Comparison of ENCODE assay signal across 1 cellular context in the genomic region with DNA sequence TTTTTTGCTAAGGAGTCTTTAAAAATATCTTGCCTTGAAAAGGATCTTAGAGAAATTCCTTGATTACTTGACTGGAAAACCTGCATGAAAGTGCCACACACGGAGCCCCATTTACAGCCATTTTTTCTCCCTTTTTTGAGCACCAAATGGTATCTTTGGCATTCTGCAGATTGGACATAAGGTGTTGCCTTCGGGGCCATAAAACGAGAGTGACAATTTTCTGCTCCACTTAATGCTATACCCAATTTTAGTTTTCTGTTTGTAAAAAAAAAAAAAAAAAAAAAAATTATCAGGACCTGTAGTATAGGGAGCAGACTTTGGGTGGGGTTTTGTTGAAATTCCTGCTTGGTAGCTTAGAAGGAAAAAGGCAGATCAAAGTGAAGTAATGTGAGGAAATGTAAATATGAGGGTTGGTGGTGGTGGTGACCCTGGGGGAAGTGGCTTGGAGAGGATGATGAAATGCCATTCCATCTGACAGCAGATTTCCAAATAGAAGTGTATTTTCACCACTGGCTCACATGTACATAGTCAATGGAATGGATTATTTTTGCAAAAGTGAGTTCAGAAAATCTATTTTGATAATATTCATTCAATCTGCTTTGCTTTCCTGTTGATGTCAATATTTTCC.
TF ChIP-seq lines count a peak whose summit lies in the region.

No MANE protein-coding gene starts in this region.

TF ChIP-seq in HepG2, 621 proteins besides CTCF, POLR2A, EP300 and RAD21 (continued from another document and continues in another):
- no peak for TF ChIP-seq SRSF1 (optimal IDR thresholded peaks at IDR 0.05; ENCODE audit: low read depth, low read length)
- TF ChIP-seq, protein P1, sequence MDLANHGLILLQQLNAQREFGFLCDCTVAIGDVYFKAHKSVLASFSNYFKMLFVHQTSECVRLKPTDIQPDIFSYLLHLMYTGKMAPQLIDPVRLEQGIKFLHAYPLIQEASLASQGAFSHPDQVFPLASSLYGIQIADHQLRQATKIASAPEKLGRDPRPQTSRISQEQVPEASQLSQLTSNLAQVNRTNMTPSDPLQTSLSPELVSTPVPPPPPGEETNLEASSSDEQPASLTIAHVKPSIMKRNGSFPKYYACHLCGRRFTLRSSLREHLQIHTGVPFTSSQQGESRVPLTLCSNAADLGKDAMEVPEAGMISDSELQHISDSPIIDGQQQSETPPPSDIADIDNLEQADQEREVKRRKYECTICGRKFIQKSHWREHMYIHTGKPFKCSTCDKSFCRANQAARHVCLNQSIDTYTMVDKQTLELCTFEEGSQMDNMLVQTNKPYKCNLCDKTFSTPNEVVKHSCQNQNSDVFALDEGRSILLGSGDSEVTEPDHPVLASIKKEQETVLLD (CRISPR knock-in tag; IDR thresholded peaks at IDR 0.05; ENCODE audit: low read depth), result no peak
- 0 out of 2 replicates have a peak, but pooled peaks have one; percentile 25 for TF ChIP-seq ZNF746 (CRISPR knock-in tag; IDR thresholded peaks at IDR 0.05)
- TF ChIP-seq REPIN1 (CRISPR knock-in tag; IDR thresholded peaks at IDR 0.05; ENCODE audit: borderline replicate concordance, low read depth), result peak; percentile 82
- peak; percentile 84 for TF ChIP-seq SP5 (CRISPR knock-in tag; IDR thresholded peaks at IDR 0.05; ENCODE audit: borderline replicate concordance, low read depth)
- peak; percentile 90; the same call in 1 of the 2 replicates for TF ChIP-seq ZNF281 (CRISPR knock-in tag; IDR thresholded peaks at IDR 0.05; ENCODE audit: borderline replicate concordance)
- no peak for TF ChIP-seq NFIB (CRISPR knock-in tag; IDR thresholded peaks at IDR 0.05; ENCODE audit: borderline replicate concordance)
- no peak for TF ChIP-seq HMGA1 (CRISPR knock-in tag; conservative IDR thresholded peaks at IDR 0.05)
- TF ChIP-seq ZNF337 (CRISPR knock-in tag; IDR thresholded peaks at IDR 0.05; ENCODE audit: borderline replicate concordance, low read depth), result no peak
- TF ChIP-seq MEF2D (CRISPR knock-in tag; IDR thresholded peaks at IDR 0.05), result peak; percentile 80
- TF ChIP-seq MIER3 (CRISPR knock-in tag; IDR thresholded peaks at IDR 0.05; ENCODE audit: borderline replicate concordance), result peak; percentile 90
- no peak for TF ChIP-seq MLLT10 (CRISPR knock-in tag; IDR thresholded peaks at IDR 0.05)
- no peak for TF ChIP-seq ZNF160 (CRISPR knock-in tag; IDR thresholded peaks at IDR 0.05)
- TF ChIP-seq, protein P2, sequence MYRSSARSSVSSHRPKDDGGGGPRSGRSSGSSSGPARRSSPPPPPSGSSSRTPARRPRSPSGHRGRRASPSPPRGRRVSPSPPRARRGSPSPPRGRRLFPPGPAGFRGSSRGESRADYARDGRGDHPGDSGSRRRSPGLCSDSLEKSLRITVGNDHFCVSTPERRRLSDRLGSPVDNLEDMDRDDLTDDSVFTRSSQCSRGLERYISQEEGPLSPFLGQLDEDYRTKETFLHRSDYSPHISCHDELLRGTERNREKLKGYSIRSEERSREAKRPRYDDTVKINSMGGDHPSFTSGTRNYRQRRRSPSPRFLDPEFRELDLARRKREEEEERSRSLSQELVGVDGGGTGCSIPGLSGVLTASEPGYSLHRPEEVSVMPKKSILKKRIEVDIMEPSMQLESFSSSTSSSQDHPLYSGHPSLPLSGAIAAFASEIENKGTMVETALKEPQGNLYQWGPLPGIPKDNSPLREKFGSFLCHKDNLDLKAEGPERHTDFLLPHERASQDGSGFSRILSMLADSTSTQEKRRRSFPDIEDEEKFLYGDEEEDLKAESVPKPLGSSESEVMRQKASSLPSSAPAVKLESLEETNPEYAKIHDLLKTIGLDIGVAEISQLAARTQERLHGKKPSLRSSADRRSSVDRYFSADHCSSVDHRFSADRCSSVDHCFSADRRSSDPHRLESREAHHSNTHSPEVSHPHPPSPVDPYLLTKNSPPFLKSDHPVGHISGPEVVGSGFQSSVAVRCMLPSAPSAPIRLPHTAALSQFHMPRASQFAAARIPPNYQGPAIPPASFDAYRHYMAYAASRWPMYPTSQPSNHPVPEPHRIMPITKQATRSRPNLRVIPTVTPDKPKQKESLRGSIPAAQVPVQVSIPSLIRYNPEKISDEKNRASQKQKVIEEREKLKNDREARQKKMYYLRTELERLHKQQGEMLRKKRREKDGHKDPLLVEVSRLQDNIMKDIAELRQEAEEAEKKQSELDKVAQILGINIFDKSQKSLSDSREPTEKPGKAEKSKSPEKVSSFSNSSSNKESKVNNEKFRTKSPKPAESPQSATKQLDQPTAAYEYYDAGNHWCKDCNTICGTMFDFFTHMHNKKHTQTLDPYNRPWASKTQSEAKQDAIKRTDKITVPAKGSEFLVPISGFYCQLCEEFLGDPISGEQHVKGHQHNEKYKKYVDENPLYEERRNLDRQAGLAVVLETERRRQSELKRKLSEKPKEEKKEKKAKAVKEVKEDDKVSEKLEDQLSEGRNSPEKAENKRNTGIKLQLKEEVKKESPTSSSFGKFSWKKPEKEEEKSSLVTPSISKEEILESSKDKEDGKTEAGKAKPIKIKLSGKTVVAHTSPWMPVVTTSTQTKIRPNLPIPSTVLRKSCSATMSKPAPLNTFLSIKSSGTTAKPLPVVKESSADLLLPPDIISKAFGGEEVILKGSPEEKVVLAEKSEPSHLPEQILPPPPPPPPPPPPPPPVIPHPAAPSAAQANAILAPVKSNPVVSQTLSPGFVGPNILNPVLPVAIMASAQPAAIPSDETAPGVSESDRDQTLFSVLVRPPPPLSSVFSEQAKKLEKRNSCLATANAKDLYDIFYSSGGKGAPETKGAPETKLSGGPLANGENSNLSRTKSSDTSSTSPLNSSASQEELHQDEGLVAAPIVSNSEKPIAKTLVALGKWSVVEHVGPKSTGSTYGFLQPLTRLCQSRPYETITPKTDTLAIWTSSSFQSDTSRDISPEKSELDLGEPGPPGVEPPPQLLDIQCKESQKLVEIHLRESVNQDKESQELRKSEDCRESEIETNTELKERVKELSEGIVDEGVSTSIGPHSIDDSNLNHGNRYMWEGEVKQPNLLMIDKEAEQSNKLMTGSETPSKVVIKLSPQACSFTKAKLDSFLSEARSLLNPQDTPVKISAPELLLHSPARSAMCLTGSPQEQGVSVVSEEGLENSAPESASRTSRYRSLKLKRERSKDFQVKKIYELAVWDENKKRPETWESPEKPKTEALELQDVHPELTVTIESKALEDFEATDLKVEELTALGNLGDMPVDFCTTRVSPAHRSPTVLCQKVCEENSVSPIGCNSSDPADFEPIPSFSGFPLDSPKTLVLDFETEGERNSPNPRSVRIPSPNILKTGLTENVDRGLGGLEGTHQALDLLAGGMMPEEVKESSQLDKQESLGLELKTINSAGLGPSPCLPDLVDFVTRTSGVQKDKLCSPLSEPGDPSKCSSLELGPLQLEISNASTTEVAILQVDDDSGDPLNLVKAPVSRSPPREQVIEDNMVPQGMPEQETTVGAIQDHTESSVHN (CRISPR knock-in tag; IDR thresholded peaks at IDR 0.05), result no peak
- TF ChIP-seq AKNA (CRISPR knock-in tag; IDR thresholded peaks at IDR 0.05; ENCODE audit: borderline replicate concordance), result no peak
- no peak for TF ChIP-seq ZBTB40 (IDR thresholded peaks at IDR 0.05)
- no peak; the same call in 1 of the 2 replicates for TF ChIP-seq ZBTB40 (CRISPR knock-in tag; IDR thresholded peaks at IDR 0.05)
- TF ChIP-seq HMG20B (CRISPR knock-in tag; conservative IDR thresholded peaks at IDR 0.05), result peak; percentile 72
